Comparison of ENCODE assay signal across 8 cellular contexts in genomic region chr21:46229923-46230260, GRCh38. TPM values are rescaled to one million over a fixed set of nuclear protein-coding genes. Genes with fewer than 3 reads are reported as not detected.
DNase-seq lines count a peak whose midpoint lies in the region; ATAC-seq and TF ChIP-seq lines count a peak whose summit lies in the region.

No MANE protein-coding gene starts in this region.

- no peaks in the 10 kb centered on the region for H3K27me3 ChIP-seq in WERI-Rb-1 (ENCODE audit: insufficient read depth, low read depth, severe bottlenecking)

- no peaks in the 10 kb centered on the region for H3K9me3 Mint-ChIP-seq in stimulated activated effector memory CD8-positive, alpha-beta T cell treated with anti-CD3 and anti-CD28 coated beads, Interleukin-12 subunit alpha, Interleukin-12 subunit beta, amount 100 ng/mL, for 72 hours

- H3K27ac ChIP-seq in WERI-Rb-1: no peak overlapping the region; the same call in 1 of the 2 replicates

- peaks cover 9% of the 10 kb centered on the region for H3K9me3 ChIP-seq in WERI-Rb-1 (ENCODE audit: severe bottlenecking)

- no peak for ATAC-seq in stimulated activated effector memory CD8-positive, alpha-beta T cell treated with anti-CD3 and anti-CD28 coated beads, Interleukin-12 subunit alpha, Interleukin-12 subunit beta, amount 100 ng/mL, for 72 hours

- in situ Hi-C loops in ACHN (cut with HindIII; ENCODE audit: low pct_ligation_motif_present, low pct_unique_long_range_greater_than_20kb, low sequenced_read_pairs): no loop called here

- H3K4me3 Mint-ChIP-seq in stimulated activated effector memory CD8-positive, alpha-beta T cell treated with anti-CD3 and anti-CD28 coated beads, Interleukin-12 subunit alpha, Interleukin-12 subunit beta, amount 100 ng/mL, for 72 hours: peak overlapping the region; percentile 85

- peaks cover 70% of the 10 kb centered on the region for H3K4me1 Mint-ChIP-seq in stimulated activated effector memory CD8-positive, alpha-beta T cell treated with anti-CD3 and anti-CD28 coated beads, Interleukin-12 subunit alpha, Interleukin-12 subunit beta, amount 100 ng/mL, for 72 hours

- peak overlapping the region; percentile 96 for H3K27ac Mint-ChIP-seq in stimulated activated effector memory CD8-positive, alpha-beta T cell treated with anti-CD3 and anti-CD28 coated beads, Interleukin-12 subunit alpha, Interleukin-12 subunit beta, amount 100 ng/mL, for 72 hours

- no peak for TF ChIP-seq CTCF in WERI-Rb-1 (IDR thresholded peaks at IDR 0.05; ENCODE audit: low read depth, low read length)
- no peak for TF ChIP-seq CTCF in foreskin fibroblast (IDR thresholded peaks at IDR 0.05; ENCODE audit: low read depth, low read length)

- DNase-seq in NCI-H748 (lab: John Stamatoyannopoulos, UW; ENCODE audit: unreplicated experiment) (peak; percentile 17), NCI-H748 treated with DMSO at 0.1 percent for 48 hours (lab: John Stamatoyannopoulos, UW) (no peak), WERI-Rb-1 (no peak), foreskin fibroblast (no peak), ACHN (no peak), HT-29 (ENCODE audit: low spot score) (no peak)
- no peak for DNase-seq in stimulated activated effector memory CD8-positive, alpha-beta T cell treated with anti-CD3 and anti-CD28 coated beads, Interleukin-12 subunit alpha, Interleukin-12 subunit beta, amount 100 ng/mL, for 72 hours (ENCODE audit: low spot score in 2 of 2)
- DNase-seq in activated CD4-positive, CD25-positive, alpha-beta regulatory T cell (lab: John Stamatoyannopoulos, UW): no peak

- peaks cover 67% of the 10 kb centered on the region for H3K36me3 ChIP-seq in WERI-Rb-1

- H3K4me3 ChIP-seq in WERI-Rb-1 (ENCODE audit: low read depth, low read length) (peak overlapping the region; percentile 51), foreskin fibroblast (ENCODE audit: low read depth in 1 of 2, low read length in 2 of 2) (peak overlapping the region; percentile 57 to 69)

- peaks cover 30% of the 10 kb centered on the region for H3K36me3 Mint-ChIP-seq in stimulated activated effector memory CD8-positive, alpha-beta T cell treated with anti-CD3 and anti-CD28 coated beads, Interleukin-12 subunit alpha, Interleukin-12 subunit beta, amount 100 ng/mL, for 72 hours

RNA-seq across cellular contexts. Expression of gene LSS, which starts 1.3 kb away (rescaled TPM):
- 95.6 and 109 TPM in 2 replicates for total RNA-seq in HT-29 (2014; rRNA removed; shearing (Covaris generic))

RNA-seq across cellular contexts. Expression of gene SPATC1L, which starts 45.6 kb away (rescaled TPM):
- 8.3 and 12.7 TPM in 2 replicates for total RNA-seq in HT-29 (2014; rRNA removed; shearing (Covaris generic))

RNA-seq across cellular contexts. Expression of gene MCM3AP, which starts 55.5 kb away (rescaled TPM):
- total RNA-seq in HT-29 (2014; rRNA removed; shearing (Covaris generic)): 75.9 and 115 TPM in 2 replicates

RNA-seq across cellular contexts. Expression of gene YBEY, which starts 56.2 kb away (rescaled TPM):
- total RNA-seq in HT-29 (2014; rRNA removed; shearing (Covaris generic)): 9.4 and 10.5 TPM in 2 replicates
